In the genomic region with DNA sequence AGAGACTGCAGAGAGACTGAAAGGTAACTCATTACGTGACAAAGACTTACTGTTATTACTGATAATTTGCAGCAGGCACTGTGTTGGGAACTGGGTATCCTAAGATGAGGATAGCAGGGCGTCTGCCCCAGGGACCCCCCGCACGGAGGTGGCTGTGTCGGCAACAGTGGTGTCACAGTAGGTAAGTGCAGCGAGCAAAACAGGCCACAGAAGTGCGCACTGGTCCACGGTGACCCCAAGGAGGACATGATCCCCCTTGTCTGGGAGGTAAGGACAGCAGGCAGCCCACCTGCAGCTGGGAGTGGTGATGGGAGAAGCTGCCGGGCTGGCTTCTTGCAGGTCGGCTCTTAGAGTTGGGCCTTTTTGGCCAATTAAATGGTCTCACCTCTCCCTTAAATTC, we compare ENCODE assay signal across 7 cellular contexts.
DNase-seq lines count a peak whose midpoint lies in the region; ATAC-seq and TF ChIP-seq lines count a peak whose summit lies in the region.

No MANE protein-coding gene starts in this region.

- peak overlapping the region; percentile 74 for H3K4me2 ChIP-seq in PC-9

- peak overlapping the region; percentile 75 for H2AFZ ChIP-seq in PC-9

- CTCF ChIA-PET in PC-9 (lab: Charles Lee), result interaction anchor here (0.6 to 1.3 kb wide), 3 partner anchors 85 to 103 kb away, joined by 3 to 6 read pairs (median 3); no protein-coding TSS in a partner anchor

- H3K4me1 ChIP-seq in PC-9 (replicated peaks; ENCODE audit: insufficient read depth), result peaks cover 26% of the 10 kb centered on the region
- H3K4me1 ChIP-seq in gastrocnemius medialis, result peaks cover 10 to 13% of the 10 kb centered on the region in 2 donors
- peaks cover 4 to 32% of the 10 kb centered on the region in 2 donors for H3K4me1 ChIP-seq in left lung

- H3K27me3 ChIP-seq in PC-9 (ENCODE audit: insufficient read depth, low read depth) (no peaks in the 10 kb centered on the region), gastrocnemius medialis (no peaks in the 10 kb centered on the region), left lung (no peaks in the 10 kb centered on the region)

- peaks cover 4% of the 10 kb centered on the region; the same call in 1 of the 2 replicates for H3F3A ChIP-seq in PC-9 (ENCODE audit: insufficient read depth, low read depth)

- POLR2A ChIA-PET in PC-9 (lab: Charles Lee; ENCODE audit: unreplicated experiment), result interaction anchor here (0.6 to 1.0 kb wide), 3 partner anchors 44 to 166 kb away, joined by 3 to 10 read pairs (median 5); partner anchors contain the start of gene FAM43A

- no peak for DNase-seq in PC-9
- no peak for DNase-seq in fibroblast of the aortic adventitia (ENCODE audit: low read depth)
- DNase-seq in gastrocnemius medialis, result no peak
- no peak for DNase-seq in NCI-H345 (lab: John Stamatoyannopoulos, UW)
- no peak for DNase-seq in glomerular visceral epithelial cell (ENCODE audit: extremely low spot score)
- no peak for DNase-seq in left lung

- H3K27ac ChIP-seq in PC-9, result no peak overlapping the region
- peak overlapping the region in 3 of 4 donors; percentile 45 to 62 (median 54) for H3K27ac ChIP-seq in gastrocnemius medialis
- H3K27ac ChIP-seq in left lung, result no peak overlapping the region

- no peaks in the 10 kb centered on the region for H3K79me2 ChIP-seq in PC-9 (ENCODE audit: low read depth)

- intact Hi-C loops in PC-9 (cut with micrococcal nuclease; ENCODE audit: unreplicated experiment) (loop anchor here (2.0 to 5.0 kb wide), 2 partner anchors 28 to 74 kb away; no protein-coding TSS in a partner anchor), gastrocnemius medialis (cut with DNase I; ENCODE audit: low total_unique reads) (loop anchor here (2.0 to 5.0 kb wide), 3 partner anchors 54 to 489 kb away; no protein-coding TSS in a partner anchor), left lung (cut with DNase I) (no loop called here)

- no peaks in the 10 kb centered on the region for H3K36me3 ChIP-seq in PC-9 (ENCODE audit: low read depth)
- H3K36me3 ChIP-seq in gastrocnemius medialis, result no peaks in the 10 kb centered on the region
- H3K36me3 ChIP-seq in left lung, result no peaks in the 10 kb centered on the region

- no peak for TF ChIP-seq CTCF in PC-9 (conservative IDR thresholded peaks at IDR 0.05)
- no peak for TF ChIP-seq CTCF in fibroblast of the aortic adventitia (IDR thresholded peaks at IDR 0.05; ENCODE audit: insufficient read depth, low read length)
- no peak for TF ChIP-seq CTCF in gastrocnemius medialis (IDR thresholded peaks at IDR 0.05 in 4 of 5, conservative IDR thresholded peaks at IDR 0.05 in 1 of 5)
- no peak for TF ChIP-seq CTCF in left lung (IDR thresholded peaks at IDR 0.05)

- H3K4me3 ChIP-seq in PC-9 (peak overlapping the region; percentile 37; the same call in 1 of the 2 replicates), fibroblast of the aortic adventitia (ENCODE audit: low read depth, low read length) (peak overlapping the region; percentile 28), gastrocnemius medialis (peak overlapping the region in 2 of 4 donors; percentile 23 to 27), left lung (peak overlapping the region in 1 of 2 donors; percentile 32)

- BruUV-seq in PC-9 (replicated peaks; lab: Mats Ljungman, UMichigan), result no TSS peak

- H3K9me3 ChIP-seq in PC-9 (ENCODE audit: insufficient read depth, low read depth) (no peaks in the 10 kb centered on the region), gastrocnemius medialis (no peaks in the 10 kb centered on the region), left lung (no peaks in the 10 kb centered on the region)

- H4K20me1 ChIP-seq in PC-9 (ENCODE audit: insufficient read depth), result no peaks in the 10 kb centered on the region

- no peak for TF ChIP-seq POLR2A in gastrocnemius medialis (IDR thresholded peaks at IDR 0.05)

- H3K9me2 ChIP-seq in PC-9 (ENCODE audit: insufficient read depth), result no peaks in the 10 kb centered on the region

- ATAC-seq in GM21528 (IDR thresholded peaks at IDR 0.05; ENCODE audit: low FRiP score, unreplicated experiment) (peak; percentile 15), gastrocnemius medialis (no peak), left lung (no peak)

- in situ Hi-C loops in gastrocnemius medialis (cut with MboI; ENCODE audit: low sequenced_read_pairs in 4 of 4), result no loop called here

Comparison
In these comparisons a context has a peak if more than half of its experiments do, and no peak if none do; other contexts are left out.
1. H3K27ac ChIP-seq: peak in gastrocnemius medialis (3 of 4); none in PC-9 (single experiment) and left lung (0 of 2).
2. intact Hi-C loops: an anchor here in PC-9 (2.0 to 5.0 kb wide) and gastrocnemius medialis (2.0 to 5.0 kb wide); none called in left lung.